In the genomic region with DNA sequence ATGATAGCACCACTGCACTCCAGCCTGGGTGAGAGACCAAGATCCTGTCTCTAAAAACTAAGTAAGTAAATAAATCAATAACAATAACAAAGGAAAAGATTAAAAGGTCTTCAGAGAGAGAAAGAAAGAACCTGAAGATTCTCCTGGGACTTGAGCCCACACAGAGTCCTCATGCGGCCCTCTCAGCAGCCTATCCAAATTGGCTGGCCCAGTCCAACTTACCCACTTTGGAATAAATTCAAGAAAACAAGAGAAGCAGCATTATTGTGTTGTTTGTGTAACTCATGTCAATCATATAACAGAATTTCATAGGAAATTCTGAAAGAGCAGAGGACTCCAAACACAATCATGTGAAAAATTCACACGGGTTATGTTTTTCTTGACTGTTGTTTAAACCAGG, we compare ENCODE assay signal across 30 cellular contexts. TPM values are rescaled to one million over a fixed set of nuclear protein-coding genes. Genes with fewer than 3 reads are reported as not detected.
DNase-seq lines count a peak whose midpoint lies in the region; ATAC-seq, FAIRE-seq and TF ChIP-seq lines count a peak whose summit lies in the region.
"Had no signal": no experiment of that assay in that cellular context is flagged by ENCODE, and none has a peak within 500 bp of the region (broad histone marks: within the 10 kb centered on the region; RNA-seq: fewer than 3 reads in every experiment).

No MANE protein-coding gene starts in this region.

- H3K36me3 Mint-ChIP-seq in natural killer cell = no peaks in the 10 kb centered on the region

- H3K9me3 ChIP-seq in DOHH2 (ENCODE audit: control insufficient read depth, insufficient read depth, low read length) = peaks cover 9% of the 10 kb centered on the region; the same call in 1 of the 2 replicates
- no peaks in the 10 kb centered on the region for H3K9me3 ChIP-seq in Loucy (ENCODE audit: insufficient read depth, low read depth, low read length)
- H3K9me3 ChIP-seq in GM12878 (replicated peaks; ENCODE audit: control insufficient read depth, insufficient read depth, low read length) = no peaks in the 10 kb centered on the region
- H3K9me3 ChIP-seq: Caco-2, Peyer's patch had no signal

- H3K9ac ChIP-seq in Loucy (ENCODE audit: low read depth, low read length, poor library complexity, severe bottlenecking) (no peak overlapping the region), GM12878 (ENCODE audit: control insufficient read depth, insufficient read depth, low read length) (peak overlapping the region; percentile 15; the same call in 1 of the 2 replicates)
- H3K9ac ChIP-seq: GM23248 had no signal

- WGBS in GM12878 (ENCODE audit: insufficient coverage, insufficient replicate concordance, low lambda C conversion rate, missing lambda C conversion rate) = 10% methylated on average over 2 of the region's 2 CpGs

- peak overlapping the region; percentile 68 for H3K4me3 ChIP-seq in DOHH2 (ENCODE audit: low read length)
- H3K4me3 ChIP-seq in Loucy (ENCODE audit: low read length, poor library complexity, severe bottlenecking) = peak overlapping the region; percentile 25
- no peak overlapping the region for H3K4me3 ChIP-seq in GM12878
- H3K4me3 ChIP-seq: GM23248, Peyer's patch, SK-N-MC had no signal

- H3F3A ChIP-seq in DOHH2 (ENCODE audit: control insufficient read depth, insufficient read depth) (peaks cover 24% of the 10 kb centered on the region), Loucy (ENCODE audit: low read depth) (peaks cover 2% of the 10 kb centered on the region; the same call in 1 of the 2 replicates)

- H3K4me1 Mint-ChIP-seq in natural killer cell = peaks cover 22 to 25% of the 10 kb centered on the region in 2 donors

- H3K9me3 Mint-ChIP-seq in natural killer cell = no peaks in the 10 kb centered on the region
- H3K9me3 Mint-ChIP-seq: CD8-positive, alpha-beta T cell; T-helper 1 cell treated with Interleukin-12 subunit alpha and Interleukin-12 subunit beta and Interleukin-4 antibody, amounts not matched to agents 30 μg/mL and 1 μg/mL, for 36 hours had no signal

- peaks cover 47% of the 10 kb centered on the region for H3K4me1 ChIP-seq in DOHH2 (ENCODE audit: control insufficient read depth, low read length)
- H3K4me1 ChIP-seq in Loucy (ENCODE audit: insufficient read depth, low read length, poor library complexity, severe bottlenecking) = peaks cover 15% of the 10 kb centered on the region
- H3K4me1 ChIP-seq in GM12878 (ENCODE audit: control insufficient read depth, insufficient read depth, low read length) = peaks cover 25% of the 10 kb centered on the region

- H3K4me2 ChIP-seq in DOHH2 (ENCODE audit: low read length) (peak overlapping the region; percentile 78), Loucy (ENCODE audit: low read depth, low read length, poor library complexity, severe bottlenecking) (peak overlapping the region; percentile 27), GM12878 (ENCODE audit: control insufficient read depth, insufficient read depth) (peak overlapping the region; percentile 36)

- no TSS peak for BruUV-seq in GM12878 (replicated peaks; lab: Mats Ljungman, UMichigan)

- H3K9me2 ChIP-seq in DOHH2 (replicated peaks; ENCODE audit: control insufficient read depth, low read length) (no peaks in the 10 kb centered on the region), Loucy (replicated peaks; ENCODE audit: low read depth, low read length) (no peaks in the 10 kb centered on the region)

- no peak for DNase-seq in GM12878 (ENCODE audit: low read depth, low spot score)
- no peak for DNase-seq in natural killer cell
- no peak for DNase-seq in stimulated activated naive CD4-positive, alpha-beta T cell treated with Interleukin-2 at 50 U/mL for 16 hours (lab: John Stamatoyannopoulos, UW)
- DNase-seq in germinal center (ENCODE audit: low spot score) = no peak
- DNase-seq: Caco-2; CD8-positive, alpha-beta T cell; DMS79; GF-D8; GM23248; H7; Kasumi-1; MV-4-11; NCI-H1105 treated with DMSO at 0.1 percent for 48 hours; NCI-H2081; NCI-H2227 treated with DMSO at 0.1 percent for 48 hours; NCI-H69; OCI-M1; SIG-M5; SW 1271 had no signal

- CTCF ChIA-PET in GM12878 (lab: Yijun Ruan, JAX) = interaction anchor here (0.7 to 0.9 kb wide), 2 partner anchors 19 to 21 kb away, joined by 3 read pairs; no protein-coding TSS in a partner anchor

- TF ChIP-seq EP300 in GM12878 (IDR thresholded peaks at IDR 0.05; ENCODE audit: borderline replicate concordance in 1 of 2, control insufficient read depth in 1 of 2, low read depth in 2 of 2, low read length in 2 of 2) = no peak

- POLR2A ChIA-PET in GM12878 (lab: Charles Lee) = interaction anchor here (0.6 to 0.9 kb wide), 2 partner anchors 19 to 30 kb away, joined by 3 read pairs; no protein-coding TSS in a partner anchor

- RAD21 ChIA-PET in GM12878 (lab: Charles Lee; ENCODE audit: unreplicated experiment) = no interaction called here

- TF ChIP-seq CTCF in DOHH2 (IDR thresholded peaks at IDR 0.05; ENCODE audit: low read depth, low read length, poor library complexity, severe bottlenecking) (no peak), Loucy (conservative IDR thresholded peaks at IDR 0.05; ENCODE audit: low read length) (no peak), GM12878 (IDR thresholded peaks at IDR 0.05 in 2 of 3, conservative IDR thresholded peaks at IDR 0.05 in 1 of 3; ENCODE audit: control insufficient read depth in 2 of 3, extremely low read depth in 1 of 3, insufficient read depth in 1 of 3, low read depth in 3 of 3, low read length in 3 of 3) (no peak), natural killer cell (IDR thresholded peaks at IDR 0.05) (no peak)

- H3K36me3 ChIP-seq in DOHH2 (ENCODE audit: control insufficient read depth, low read length) (peaks cover 75% of the 10 kb centered on the region), Loucy (ENCODE audit: insufficient read depth, low read length) (no peaks in the 10 kb centered on the region), GM12878 (ENCODE audit: control insufficient read depth in 2 of 2, insufficient read depth in 2 of 2, low read length in 1 of 2) (peaks cover 0 to 6% of the 10 kb centered on the region in 2 experiments; a peak in 2 of 4 replicates)

- in situ Hi-C loops in GM12878 (cut with MboI) = no loop called here

- H2AFZ ChIP-seq in Loucy (ENCODE audit: low read length) = no peak overlapping the region
- peak overlapping the region; percentile 11; the same call in 1 of the 2 replicates for H2AFZ ChIP-seq in GM12878 (ENCODE audit: control insufficient read depth, low read depth, low read length)
- H2AFZ ChIP-seq: GM23248 had no signal

- H4K20me1 ChIP-seq in DOHH2 (ENCODE audit: control insufficient read depth, insufficient read depth, low read depth, low read length) = no peaks in the 10 kb centered on the region
- H4K20me1 ChIP-seq in Loucy (ENCODE audit: insufficient read depth, low read length, poor library complexity, severe bottlenecking) = no peaks in the 10 kb centered on the region
- H4K20me1 ChIP-seq in GM12878 (ENCODE audit: control insufficient read depth, insufficient read depth) = no peaks in the 10 kb centered on the region

- TF ChIP-seq RAD21 in GM12878 (IDR thresholded peaks at IDR 0.05; ENCODE audit: insufficient read depth, low read depth, low read length) = no peak

- H3K27me3 Mint-ChIP-seq in natural killer cell (ENCODE audit: low read depth in 2 of 2) = no peaks in the 10 kb centered on the region

- H3K27ac ChIP-seq in DOHH2 (ENCODE audit: low read depth, low read length) (peak overlapping the region; percentile 86), GM12878 (ENCODE audit: control insufficient read depth, insufficient read depth) (peak overlapping the region; percentile 9)
- H3K27ac ChIP-seq: GM23248, Peyer's patch, SK-N-MC had no signal

- no peak overlapping the region for H3K27ac Mint-ChIP-seq in natural killer cell
- H3K27ac Mint-ChIP-seq: CD8-positive, alpha-beta T cell; T-helper 1 cell treated with Interleukin-12 subunit alpha and Interleukin-12 subunit beta and Interleukin-4 antibody, amounts not matched to agents 30 μg/mL and 1 μg/mL, for 36 hours had no signal

- SMC1A ChIA-PET in GM12878 (lab: Charles Lee; ENCODE audit: uncharacterized antibody, unreplicated experiment) = interaction anchor here (1.1 to 1.5 kb wide), 3 partner anchors 18 to 30 kb away, joined by 3 to 5 read pairs (median 3); no protein-coding TSS in a partner anchor

- H3K27me3 ChIP-seq in DOHH2 (ENCODE audit: control insufficient read depth, low read length) (no peaks in the 10 kb centered on the region), Loucy (ENCODE audit: insufficient read depth, low read length, poor library complexity, severe bottlenecking) (no peaks in the 10 kb centered on the region), GM12878 (replicated peaks in 1 of 2; ENCODE audit: control insufficient read depth in 2 of 2, insufficient read depth in 2 of 2, low read length in 1 of 2) (no peaks in the 10 kb centered on the region)
- H3K27me3 ChIP-seq: Peyer's patch had no signal

- ATAC-seq in GM12878 (no peak), GM21528 (IDR thresholded peaks at IDR 0.05; ENCODE audit: low FRiP score, unreplicated experiment) (no peak), natural killer cell (no peak)
- ATAC-seq: CD8-positive, alpha-beta T cell had no signal

- H3K4me3 Mint-ChIP-seq in natural killer cell = no peak overlapping the region
- H3K4me3 Mint-ChIP-seq: CD8-positive, alpha-beta T cell; T-helper 1 cell treated with Interleukin-12 subunit alpha and Interleukin-12 subunit beta and Interleukin-4 antibody, amounts not matched to agents 30 μg/mL and 1 μg/mL, for 36 hours had no signal

- intact Hi-C loops in GM12878 (cut with micrococcal nuclease; ENCODE audit: unreplicated experiment) (loop anchor here (2.0 kb wide), 1 partner anchor 29 kb away; no protein-coding TSS in a partner anchor), natural killer cell (cut with micrococcal nuclease) (no loop called here)

- FAIRE-seq in GM12878 (lab: Jason Lieb, UNC) = no peak
- FAIRE-seq: GM18507 had no signal

- no peak for TF ChIP-seq POLR2A in GM12878 (IDR thresholded peaks at IDR 0.05; ENCODE audit: low read depth, low read length)

- H3K79me2 ChIP-seq in DOHH2 (ENCODE audit: control insufficient read depth, low read length) (peaks cover 64% of the 10 kb centered on the region), Loucy (ENCODE audit: insufficient read depth, low read length) (peaks cover 20% of the 10 kb centered on the region), GM12878 (ENCODE audit: control insufficient read depth, insufficient read depth, low read length) (peaks cover 22% of the 10 kb centered on the region)

RNA-seq across cellular contexts. Expression of a gene that starts 3.8 kb away (rescaled TPM):
- total RNA-seq in GM12878 (2013; cell fraction: nucleolus; rRNA removed) = 39.7 and 42.6 TPM in 2 replicates
- 6.0 and 6.1 TPM in 2 replicates for total RNA-seq in GM12878 (2014; rRNA removed)
- total RNA-seq in GM12878 (2014; rRNA removed; fragmentation: Illumina TruSeq; extraction: Trizol) = 4.7 and 5.1 TPM in 2 replicates
- total RNA-seq in GM12878 (2021) = 12.3 and 12.4 TPM in 2 replicates
- 2.5 TPM for polyA plus RNA-seq in GM12878 (2011; ENCODE audit: low read depth)
- 2.7 and 3.3 TPM in 2 replicates for polyA plus RNA-seq in GM12878 (2011; rRNA removed)
- polyA plus RNA-seq in GM12878 (2011; cell fraction: cytosol; rRNA removed) = 3.5 and 3.6 TPM in 2 replicates
- 10.3 and 17.8 TPM in 2 replicates for polyA plus RNA-seq in GM12878 (2011; cell fraction: nucleus; rRNA removed)
- 5.4 and 5.7 TPM in 2 replicates for polyA plus RNA-seq in GM12878 (2012)
- polyA plus RNA-seq in GM12878 (2014; fragmentation: Illumina TruSeq; extraction: Trizol) = 6.9 and 8.0 TPM in 2 replicates
- under 1 TPM; 0.18 to 0.47 TPM for polyA plus RNA-seq in GM12878 (2014; fragmentation: Nextera tagmentation; extraction: Ambion mirVana)
- 8.3 and 8.4 TPM in 2 replicates for polyA plus RNA-seq in GM12878 (2014; rRNA removed)
- polyA plus RNA-seq in GM12878 (2016; fragmentation: Nextera tagmentation; extraction: Ambion mirVana) = 1 to 10 TPM; 4.1 to 4.5 TPM
- polyA minus RNA-seq in GM12878 (2011; rRNA and poly(A)+ RNA removed) = 5.3 and 6.8 TPM in 2 replicates
- 2.4 and 3.7 TPM in 2 replicates for polyA minus RNA-seq in GM12878 (2011; cell fraction: cytosol; rRNA and poly(A)+ RNA removed)
- 4.4 and 8.1 TPM in 2 replicates for polyA minus RNA-seq in GM12878 (2011; cell fraction: nucleus; rRNA and poly(A)+ RNA removed)
- 10 to 100 TPM; 13.5 to 18.6 (median 15.5) TPM for total RNA-seq in natural killer cell

RNA-seq across cellular contexts. Expression of a gene that starts 30.4 kb away (rescaled TPM):
- total RNA-seq in GM12878 (2013; cell fraction: nucleolus; rRNA removed) = 18.8 and 19.2 TPM in 2 replicates
- total RNA-seq in GM12878 (2014; rRNA removed) (14.1 and 15.0 TPM in 2 replicates), GM12878 (2014; rRNA removed; fragmentation: Illumina TruSeq; extraction: Trizol) (7.9 and 8.2 TPM in 2 replicates), GM12878 (2021) (17.8 and 18.2 TPM in 2 replicates), natural killer cell (100 to 1,000 TPM in 2 of 3 donors, 10 to 100 TPM in 1; 98.8 to 145 (median 133) TPM)
- 4.9 TPM for polyA plus RNA-seq in GM12878 (2011; ENCODE audit: low read depth)
- polyA plus RNA-seq in GM12878 (2011; rRNA removed) (6.7 and 6.8 TPM in 2 replicates), GM12878 (2014; fragmentation: Illumina TruSeq; extraction: Trizol) (9.2 and 9.4 TPM in 2 replicates), GM12878 (2014; fragmentation: Nextera tagmentation; extraction: Ambion mirVana) (1 to 10 TPM; 2.2 to 2.4 TPM), GM12878 (2014; rRNA removed) (11.1 and 11.2 TPM in 2 replicates), GM12878 (2016; fragmentation: Nextera tagmentation; extraction: Ambion mirVana) (1 to 10 TPM; 6.1 to 6.9 TPM)
- 6.4 and 7.8 TPM in 2 replicates for polyA plus RNA-seq in GM12878 (2011; cell fraction: cytosol; rRNA removed)
- 9.2 and 11.5 TPM in 2 replicates for polyA plus RNA-seq in GM12878 (2011; cell fraction: nucleus; rRNA removed)
- polyA plus RNA-seq in GM12878 (2012) = 7.0 and 7.7 TPM in 2 replicates
- polyA minus RNA-seq in GM12878 (2011; rRNA and poly(A)+ RNA removed) = 4.2 and 12.5 TPM in 2 replicates
- polyA minus RNA-seq in GM12878 (2011; cell fraction: cytosol; rRNA and poly(A)+ RNA removed) = 4.5 and 6.1 TPM in 2 replicates
- 8.1 and 12.9 TPM in 2 replicates for polyA minus RNA-seq in GM12878 (2011; cell fraction: nucleus; rRNA and poly(A)+ RNA removed)
- total RNA-seq: Caco-2, GM23248, HT-29, MCF 10A, NCI-H460 had no signal
- polyA plus RNA-seq: BJ had no signal

RNA-seq across cellular contexts. Expression of a gene that starts 46.9 kb away (rescaled TPM):
- total RNA-seq in GM12878 (2013; cell fraction: nucleolus; rRNA removed) = 67.9 and 71.9 TPM in 2 replicates
- 9.4 and 9.9 TPM in 2 replicates for total RNA-seq in GM12878 (2014; rRNA removed)
- total RNA-seq in GM12878 (2014; rRNA removed; fragmentation: Illumina TruSeq; extraction: Trizol) = 4.8 and 7.0 TPM in 2 replicates
- 7.9 and 8.3 TPM in 2 replicates for total RNA-seq in GM12878 (2021)
- 4.2 TPM for polyA plus RNA-seq in GM12878 (2011; ENCODE audit: low read depth)
- 6.3 and 8.7 TPM in 2 replicates for polyA plus RNA-seq in GM12878 (2011; rRNA removed)
- 8.8 and 11.9 TPM in 2 replicates for polyA plus RNA-seq in GM12878 (2011; cell fraction: cytosol; rRNA removed)
- polyA plus RNA-seq in GM12878 (2011; cell fraction: nucleus; rRNA removed) = 33.3 and 41.6 TPM in 2 replicates
- 6.4 and 10.5 TPM in 2 replicates for polyA plus RNA-seq in GM12878 (2012)
- 4.6 and 7.3 TPM in 2 replicates for polyA plus RNA-seq in GM12878 (2014; fragmentation: Illumina TruSeq; extraction: Trizol)
- polyA plus RNA-seq in GM12878 (2014; fragmentation: Nextera tagmentation; extraction: Ambion mirVana) = 1 to 10 TPM in 1 of 2 experiments, under 1 TPM in 1; 0.23 to 1.7 TPM
- polyA plus RNA-seq in GM12878 (2014; rRNA removed) = 12.0 and 15.1 TPM in 2 replicates
- 1 to 10 TPM; 7.6 to 9.2 TPM for polyA plus RNA-seq in GM12878 (2016; fragmentation: Nextera tagmentation; extraction: Ambion mirVana)
- 10.2 and 21.3 TPM in 2 replicates for polyA minus RNA-seq in GM12878 (2011; rRNA and poly(A)+ RNA removed)
- polyA minus RNA-seq in GM12878 (2011; cell fraction: cytosol; rRNA and poly(A)+ RNA removed) = 4.1 and 4.9 TPM in 2 replicates
- polyA minus RNA-seq in GM12878 (2011; cell fraction: nucleus; rRNA and poly(A)+ RNA removed) = 11.5 and 18.0 TPM in 2 replicates
- total RNA-seq in natural killer cell = 10 to 100 TPM; 29.9 to 47.8 (median 34.9) TPM

Comparison
In these comparisons a context has a peak if more than half of its experiments do, and no peak if none do; other contexts are left out.
1. H3K4me2 ChIP-seq: peak in every context shown above with its lines; median percentile 78 in DOHH2; 36 in GM12878; 27 in Loucy.
2. RNA of a gene that starts 30.4 kb away (total RNA-seq): 98.8 to 145 TPM in natural killer cell; 7.9 to 19.2 TPM in GM12878; every median in the first group is over 4 times any median in the second.